Comparison of ENCODE assay signal across 9 cellular contexts in the genomic region with DNA sequence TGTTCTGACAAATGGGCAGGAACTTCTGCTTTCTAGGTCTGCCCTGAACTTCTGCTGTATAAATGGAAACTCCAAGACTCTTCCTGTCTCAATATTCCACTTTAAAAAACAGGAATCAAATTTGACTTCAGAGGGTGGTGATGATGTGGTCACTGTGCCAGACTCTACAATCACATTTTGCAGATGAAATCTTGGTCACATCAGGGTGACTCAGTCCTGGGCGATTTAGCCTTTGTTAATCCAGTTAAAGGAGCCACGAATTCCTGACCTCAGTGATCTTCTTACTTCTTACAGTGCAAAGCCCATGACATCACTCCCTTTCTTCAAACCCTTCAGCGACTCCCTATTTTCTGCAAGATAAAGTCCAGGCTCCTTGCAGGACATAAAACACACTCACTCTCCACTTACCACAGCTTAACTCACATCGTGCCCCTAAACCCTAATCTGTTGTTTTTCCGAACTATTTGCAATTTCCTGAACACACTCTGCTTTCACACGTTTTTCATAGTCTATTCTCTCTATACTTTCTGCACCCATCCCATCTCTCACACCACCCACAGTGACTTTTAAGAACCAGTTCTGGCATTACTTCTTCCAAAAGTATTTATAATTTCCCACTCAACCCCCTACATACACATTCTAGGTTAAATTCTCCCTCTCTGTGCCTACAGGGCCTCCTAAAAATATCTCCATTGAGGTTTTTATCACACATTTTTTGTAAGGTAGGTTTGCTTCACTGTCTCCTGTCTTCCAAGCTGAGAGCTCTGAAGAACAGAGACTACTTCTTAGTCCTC. TPM values are rescaled to one million over a fixed set of nuclear protein-coding genes. Genes with fewer than 3 reads are reported as not detected.
DNase-seq lines count a peak whose midpoint lies in the region; ATAC-seq and TF ChIP-seq lines count a peak whose summit lies in the region.
"Had no signal": no experiment of that assay in that cellular context is flagged by ENCODE, and none has a peak within 500 bp of the region (broad histone marks: within the 10 kb centered on the region; RNA-seq: fewer than 3 reads in every experiment).

No MANE protein-coding gene starts in this region.

- no peak for TF ChIP-seq CTCF in fibroblast of the aortic adventitia (IDR thresholded peaks at IDR 0.05; ENCODE audit: insufficient read depth, low read length)

- H3K27ac Mint-ChIP-seq in naive thymus-derived CD8-positive, alpha-beta T cell = no peak overlapping the region
- H3K27ac Mint-ChIP-seq: stimulated activated effector memory CD8-positive, alpha-beta T cell treated with anti-CD3 and anti-CD28 coated beads, Interleukin-12 subunit alpha, Interleukin-12 subunit beta, amount 100 ng/mL, for 72 hours had no signal

- H3K9me3 Mint-ChIP-seq in naive thymus-derived CD8-positive, alpha-beta T cell = peaks cover 0 to 2% (median 0%) of the 10 kb centered on the region in 9 donors
- H3K9me3 Mint-ChIP-seq: stimulated activated effector memory CD8-positive, alpha-beta T cell treated with anti-CD3 and anti-CD28 coated beads, Interleukin-12 subunit alpha, Interleukin-12 subunit beta, amount 100 ng/mL, for 72 hours had no signal

- H3K27me3 Mint-ChIP-seq in naive thymus-derived CD8-positive, alpha-beta T cell = peaks cover 6 to 24% (median 9%) of the 10 kb centered on the region in 5 donors

- H3K36me3 Mint-ChIP-seq in naive thymus-derived CD8-positive, alpha-beta T cell = no peaks in the 10 kb centered on the region
- H3K36me3 Mint-ChIP-seq: stimulated activated effector memory CD8-positive, alpha-beta T cell treated with anti-CD3 and anti-CD28 coated beads, Interleukin-12 subunit alpha, Interleukin-12 subunit beta, amount 100 ng/mL, for 72 hours had no signal

- DNase-seq in ELF-1 (ENCODE audit: low read depth, low spot score) = peak; percentile 68
- DNase-seq in SKM-1 treated with dmso at 0.1 percent for 144 hours (lab: John Stamatoyannopoulos, UW; ENCODE audit: unreplicated experiment) = peak; percentile 62
- peak; percentile 98 for DNase-seq in fibroblast of the aortic adventitia (ENCODE audit: low read depth)
- peak; percentile 45 for DNase-seq in pons (ENCODE audit: low spot score)
- DNase-seq in activated naive CD4-positive, alpha-beta T cell (lab: John Stamatoyannopoulos, UW) = no peak
- DNase-seq in central memory CD4-positive, alpha-beta T cell = no peak
- no peak for DNase-seq in activated CD4-positive, alpha-beta T cell treated with anti-CD3 and anti-CD28 coated beads, Interleukin-2, amount 50 U/mL, for 48 hours
- no peak for DNase-seq in naive thymus-derived CD8-positive, alpha-beta T cell

- POLR2A ChIA-PET in naive thymus-derived CD8-positive, alpha-beta T cell (lab: Charles Lee) = no interaction called here

- H3K4me3 Mint-ChIP-seq in naive thymus-derived CD8-positive, alpha-beta T cell = no peak overlapping the region
- H3K4me3 Mint-ChIP-seq: stimulated activated effector memory CD8-positive, alpha-beta T cell treated with anti-CD3 and anti-CD28 coated beads, Interleukin-12 subunit alpha, Interleukin-12 subunit beta, amount 100 ng/mL, for 72 hours had no signal

- no peaks in the 10 kb centered on the region for H3K4me1 Mint-ChIP-seq in naive thymus-derived CD8-positive, alpha-beta T cell
- H3K4me1 Mint-ChIP-seq: stimulated activated effector memory CD8-positive, alpha-beta T cell treated with anti-CD3 and anti-CD28 coated beads, Interleukin-12 subunit alpha, Interleukin-12 subunit beta, amount 100 ng/mL, for 72 hours had no signal

- ATAC-seq in naive thymus-derived CD8-positive, alpha-beta T cell = no peak
- ATAC-seq: stimulated activated effector memory CD8-positive, alpha-beta T cell treated with anti-CD3 and anti-CD28 coated beads, Interleukin-12 subunit alpha, Interleukin-12 subunit beta, amount 100 ng/mL, for 72 hours had no signal

- H3K4me3 ChIP-seq in fibroblast of the aortic adventitia (ENCODE audit: low read depth, low read length) = peak overlapping the region; percentile 22

RNA-seq across cellular contexts. Expression of a gene that starts 11.1 kb away (rescaled TPM):
- 22.3 and 37.6 TPM in 2 replicates for total RNA-seq in fibroblast of the aortic adventitia (ENCODE audit: low replicate concordance)
- total RNA-seq in naive thymus-derived CD8-positive, alpha-beta T cell = under 1 TPM; 0.49 to 0.55 TPM
- polyA plus RNA-seq in naive thymus-derived CD8-positive, alpha-beta T cell = not detected

RNA-seq across cellular contexts. Expression of a gene that starts 48.5 kb away (rescaled TPM):
- total RNA-seq in fibroblast of the aortic adventitia (ENCODE audit: low replicate concordance) = 5.6 and 8.3 TPM in 2 replicates
- not detected for total RNA-seq in naive thymus-derived CD8-positive, alpha-beta T cell
- not detected for polyA plus RNA-seq in naive thymus-derived CD8-positive, alpha-beta T cell

Comparison
In these comparisons a context has a peak if more than half of its experiments do, and no peak if none do; other contexts are left out.
1. DNase-seq: peak in ELF-1 (single experiment), SKM-1 treated with dmso at 0.1 percent for 144 hours (single experiment), fibroblast of the aortic adventitia (single experiment) and pons (single experiment); none in activated naive CD4-positive, alpha-beta T cell (0 of 4), central memory CD4-positive, alpha-beta T cell (single experiment), activated CD4-positive, alpha-beta T cell treated with anti-CD3 and anti-CD28 coated beads, Interleukin-2, amount 50 U/mL, for 48 hours (0 of 2) and naive thymus-derived CD8-positive, alpha-beta T cell (0 of 10).
2. RNA of a gene that starts 11.1 kb away (total RNA-seq): 22.3 to 37.6 TPM in fibroblast of the aortic adventitia; 0.49 to 0.55 TPM in naive thymus-derived CD8-positive, alpha-beta T cell; every median in the first group is over 10 times any median in the second.